12 cellular contexts compared by ENCODE assay signal in the genomic region with DNA sequence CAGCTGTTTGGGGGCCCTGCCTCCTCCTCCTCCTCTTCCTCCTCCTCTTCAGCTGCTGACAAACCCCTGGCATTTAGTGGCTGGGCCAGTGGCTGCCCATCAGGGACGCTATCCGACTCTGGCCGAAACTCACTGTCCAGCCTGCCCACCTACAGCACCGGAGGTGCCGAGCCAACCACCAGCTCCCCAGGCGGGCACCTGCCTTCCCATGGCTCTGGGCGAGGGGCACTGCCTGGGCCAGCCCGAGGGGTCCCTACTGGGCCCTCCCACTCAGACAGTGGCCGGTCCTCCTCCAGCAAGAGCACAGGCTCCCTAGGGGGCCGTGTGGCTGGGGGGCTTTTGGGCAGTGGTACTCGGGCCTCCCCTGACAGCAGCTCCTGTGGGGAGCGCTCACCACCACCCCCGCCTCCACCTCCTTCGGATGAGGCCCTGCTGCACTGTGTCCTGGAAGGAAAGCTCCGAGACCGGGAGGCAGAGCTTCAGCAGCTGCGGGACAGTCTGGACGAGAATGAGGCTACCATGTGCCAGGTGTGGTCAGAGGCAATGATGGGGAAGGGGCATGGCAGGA.
"Had no signal": no experiment of that assay in that cellular context is flagged by ENCODE, and none has a peak within 500 bp of the region (broad histone marks: within the 10 kb centered on the region; RNA-seq: fewer than 3 reads in every experiment).

No MANE protein-coding gene starts in this region.

- H3K4me3 Mint-ChIP-seq: activated naive CD4-positive, alpha-beta T cell treated with anti-CD3 and anti-CD28 coated beads, Interleukin-2, amount 50 U/mL, for 24 hours; stimulated activated effector memory CD8-positive, alpha-beta T cell treated with anti-CD3 and anti-CD28 coated beads, Interleukin-12 subunit alpha, Interleukin-12 subunit beta, amount 100 ng/mL, for 72 hours; T-helper 2 cell treated with Interferon-gamma antibody and Interleukin-4, amounts not matched to agents 5 μg/mL and 100 μg/mL, for 36 hours had no signal

- H3K27ac ChIP-seq: foreskin keratinocyte had no signal

- H3K9me3 Mint-ChIP-seq: activated naive CD4-positive, alpha-beta T cell treated with anti-CD3 and anti-CD28 coated beads, Interleukin-2, amount 50 U/mL, for 24 hours; stimulated activated effector memory CD8-positive, alpha-beta T cell treated with anti-CD3 and anti-CD28 coated beads, Interleukin-12 subunit alpha, Interleukin-12 subunit beta, amount 100 ng/mL, for 72 hours; T-helper 2 cell treated with Interferon-gamma antibody and Interleukin-4, amounts not matched to agents 5 μg/mL and 100 μg/mL, for 36 hours had no signal

- H3K4me3 ChIP-seq: heart left ventricle, thoracic aorta, uterus had no signal

- ATAC-seq: foreskin keratinocyte; heart left ventricle; left ventricle myocardium superior; stimulated activated effector memory CD8-positive, alpha-beta T cell treated with anti-CD3 and anti-CD28 coated beads, Interleukin-12 subunit alpha, Interleukin-12 subunit beta, amount 100 ng/mL, for 72 hours had no signal

- H3K9me3 ChIP-seq: heart left ventricle, thoracic aorta, uterus had no signal

- DNase-seq: activated CD4-positive, alpha-beta T cell treated with anti-CD3 and anti-CD28 coated beads, Interleukin-2, amount 50 U/mL, for 1 hour; amniotic stem cell; foreskin keratinocyte; islet precursor cell; left ventricle myocardium superior; SW 1271; uterus had no signal

- H3K36me3 Mint-ChIP-seq: activated naive CD4-positive, alpha-beta T cell treated with anti-CD3 and anti-CD28 coated beads, Interleukin-2, amount 50 U/mL, for 24 hours; stimulated activated effector memory CD8-positive, alpha-beta T cell treated with anti-CD3 and anti-CD28 coated beads, Interleukin-12 subunit alpha, Interleukin-12 subunit beta, amount 100 ng/mL, for 72 hours had no signal

- H3K27me3 ChIP-seq: foreskin keratinocyte, heart left ventricle, uterus had no signal

- H3K36me3 ChIP-seq: uterus had no signal

- H3K27ac Mint-ChIP-seq: activated naive CD4-positive, alpha-beta T cell treated with anti-CD3 and anti-CD28 coated beads, Interleukin-2, amount 50 U/mL, for 24 hours; stimulated activated effector memory CD8-positive, alpha-beta T cell treated with anti-CD3 and anti-CD28 coated beads, Interleukin-12 subunit alpha, Interleukin-12 subunit beta, amount 100 ng/mL, for 72 hours; T-helper 2 cell treated with Interferon-gamma antibody and Interleukin-4, amounts not matched to agents 5 μg/mL and 100 μg/mL, for 36 hours had no signal

- H3K27me3 Mint-ChIP-seq: activated naive CD4-positive, alpha-beta T cell treated with anti-CD3 and anti-CD28 coated beads, Interleukin-2, amount 50 U/mL, for 24 hours had no signal
